ENCODE assay signal across 1 cellular context in genomic region chr3:8987673-8988655, GRCh38.
TF ChIP-seq lines count a peak whose summit lies in the region.

No MANE protein-coding gene starts in this region.

TF ChIP-seq in HepG2, 621 proteins besides CTCF, POLR2A, EP300 and RAD21 (continued from another document):
- TF ChIP-seq KIAA2018 (CRISPR knock-in tag; IDR thresholded peaks at IDR 0.05; ENCODE audit: borderline replicate concordance), result no peak
- no peak for TF ChIP-seq GMEB1 (CRISPR knock-in tag; IDR thresholded peaks at IDR 0.05; ENCODE audit: borderline replicate concordance)
- TF ChIP-seq E2F2 (CRISPR knock-in tag; IDR thresholded peaks at IDR 0.05; ENCODE audit: borderline replicate concordance), result no peak
- TF ChIP-seq HES4 (CRISPR knock-in tag; IDR thresholded peaks at IDR 0.05; ENCODE audit: borderline replicate concordance), result no peak
- no peak for TF ChIP-seq ZMYM2 (CRISPR knock-in tag; IDR thresholded peaks at IDR 0.05)
- 0 out of 4 replicates have a peak, but pooled peaks have one; percentile 26 to 36 for TF ChIP-seq HMGXB4 (CRISPR knock-in tag; IDR thresholded peaks at IDR 0.05; ENCODE audit: borderline replicate concordance in 1 of 2, low read depth in 1 of 2)
- TF ChIP-seq SMC3 (IDR thresholded peaks at IDR 0.05; ENCODE audit: low read length), result peak; percentile 61
- no peak for TF ChIP-seq ATF4 (CRISPR knock-in tag; IDR thresholded peaks at IDR 0.05)
- TF ChIP-seq ZFP36L1 (CRISPR knock-in tag; IDR thresholded peaks at IDR 0.05), result no peak
- TF ChIP-seq FOXK2 (IDR thresholded peaks at IDR 0.05), result no peak
- no peak for TF ChIP-seq TAF1 (CRISPR knock-in tag; IDR thresholded peaks at IDR 0.05)
- no peak for TF ChIP-seq ZNF317 (CRISPR knock-in tag; IDR thresholded peaks at IDR 0.05)
- no peak for TF ChIP-seq ZBTB14 (CRISPR knock-in tag; IDR thresholded peaks at IDR 0.05)
- TF ChIP-seq ETV6 (CRISPR knock-in tag; conservative IDR thresholded peaks at IDR 0.05), result no peak
